9 cellular contexts compared by ENCODE assay signal in the genomic region with DNA sequence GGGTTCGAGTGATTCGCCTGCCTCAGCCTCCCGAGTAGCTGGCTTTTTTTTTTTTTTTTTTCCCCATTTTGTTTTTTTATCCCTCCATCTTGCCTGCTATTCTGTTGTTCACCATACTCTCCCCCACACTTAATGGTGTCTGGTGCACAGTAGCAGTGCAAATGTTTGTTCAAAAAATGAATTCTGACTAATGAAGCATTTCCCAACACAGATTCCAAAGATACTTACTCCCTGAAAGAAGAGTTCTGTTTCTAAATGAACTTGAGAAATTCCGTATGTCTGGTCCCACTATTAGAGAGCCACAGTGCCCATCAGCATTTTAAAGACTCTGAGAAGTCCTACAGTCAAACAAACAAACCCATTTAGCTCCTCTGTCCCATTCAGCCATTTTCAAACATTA. TPM values are rescaled to one million over a fixed set of nuclear protein-coding genes. Genes with fewer than 3 reads are reported as not detected.
DNase-seq lines count a peak whose midpoint lies in the region; ATAC-seq and TF ChIP-seq lines count a peak whose summit lies in the region.
"Had no signal": no experiment of that assay in that cellular context is flagged by ENCODE, and none has a peak within 500 bp of the region (broad histone marks: within the 10 kb centered on the region; RNA-seq: fewer than 3 reads in every experiment).

No MANE protein-coding gene starts in this region.

- H3K9me2 ChIP-seq in Loucy (replicated peaks; ENCODE audit: low read depth, low read length): no peaks in the 10 kb centered on the region

- TF ChIP-seq CTCF in CD4-positive, alpha-beta T cell (IDR thresholded peaks at IDR 0.05): no peak
- no peak for TF ChIP-seq CTCF in Loucy (conservative IDR thresholded peaks at IDR 0.05; ENCODE audit: low read length)
- TF ChIP-seq CTCF in chondrocyte (IDR thresholded peaks at IDR 0.05): no peak

- no peak for DNase-seq in CD4-positive, alpha-beta T cell
- DNase-seq in chondrocyte (ENCODE audit: low spot score) (no peak), NCI-H2196 (lab: John Stamatoyannopoulos, UW; ENCODE audit: unreplicated experiment) (no peak), NCI-H1694 treated with DMSO at 0.1 percent for 48 hours (lab: John Stamatoyannopoulos, UW) (no peak), NCI-H69 (lab: John Stamatoyannopoulos, UW) (no peak)
- no peak for DNase-seq in naive thymus-derived CD8-positive, alpha-beta T cell
- no peak for DNase-seq in stimulated activated naive CD4-positive, alpha-beta T cell (lab: John Stamatoyannopoulos, UW)

- no peak overlapping the region for H2AFZ ChIP-seq in Loucy (ENCODE audit: low read length)

- no peak for ATAC-seq in CD4-positive, alpha-beta T cell (ENCODE audit: poor library complexity)
- peak in 1 of 2 donors; percentile 20 for ATAC-seq in naive thymus-derived CD8-positive, alpha-beta T cell
- ATAC-seq: HCT116 had no signal

- CTCF ChIA-PET in CD4-positive, alpha-beta T cell (lab: Charles Lee): interaction anchor here (0.8 to 2.8 kb wide), 3 partner anchors 10 to 76 kb away, joined by 4 to 12 read pairs (median 5); partner anchors contain the start of gene EDEM1

- peak overlapping the region; percentile 87 for H3K27ac Mint-ChIP-seq in CD4-positive, alpha-beta T cell
- H3K27ac Mint-ChIP-seq in chondrocyte (ENCODE audit: unreplicated experiment): peak overlapping the region; percentile 86
- peak overlapping the region; percentile 89 to 99 (median 95) for H3K27ac Mint-ChIP-seq in naive thymus-derived CD8-positive, alpha-beta T cell

- H3F3A ChIP-seq in Loucy (ENCODE audit: low read depth): 0 out of 2 replicates have a peak, but pooled peaks cover 8% of the 10 kb centered on the region

- H3K27ac ChIP-seq in CD4-positive, alpha-beta T cell (ENCODE audit: low read depth, low read length): peak overlapping the region; percentile 48

- peak overlapping the region; percentile 44 for H3K9ac ChIP-seq in Loucy (ENCODE audit: low read depth, low read length, poor library complexity, severe bottlenecking)

- H3K4me1 ChIP-seq in Loucy (ENCODE audit: insufficient read depth, low read length, poor library complexity, severe bottlenecking): peaks cover 68% of the 10 kb centered on the region

- H3K36me3 Mint-ChIP-seq in CD4-positive, alpha-beta T cell (ENCODE audit: low read depth): peaks cover 90% of the 10 kb centered on the region
- peaks cover 9% of the 10 kb centered on the region for H3K36me3 Mint-ChIP-seq in chondrocyte (ENCODE audit: low read depth)
- peaks cover 7 to 61% (median 25%) of the 10 kb centered on the region in 3 donors for H3K36me3 Mint-ChIP-seq in naive thymus-derived CD8-positive, alpha-beta T cell

- no peaks in the 10 kb centered on the region for H3K27me3 ChIP-seq in CD4-positive, alpha-beta T cell (ENCODE audit: control insufficient read depth, insufficient read depth, low read length)
- H3K27me3 ChIP-seq in Loucy (ENCODE audit: insufficient read depth, low read length, poor library complexity, severe bottlenecking): no peaks in the 10 kb centered on the region

- H4K20me1 ChIP-seq in Loucy (ENCODE audit: insufficient read depth, low read length, poor library complexity, severe bottlenecking): peaks cover 39% of the 10 kb centered on the region

- no peaks in the 10 kb centered on the region for H3K9me3 ChIP-seq in CD4-positive, alpha-beta T cell (ENCODE audit: control insufficient read depth, low read length)
- no peaks in the 10 kb centered on the region for H3K9me3 ChIP-seq in Loucy (ENCODE audit: insufficient read depth, low read depth, low read length)

- peaks cover 40% of the 10 kb centered on the region for H3K36me3 ChIP-seq in Loucy (ENCODE audit: insufficient read depth, low read length)

- peak overlapping the region; percentile 36 for H3K4me3 ChIP-seq in Loucy (ENCODE audit: low read length, poor library complexity, severe bottlenecking)

- peak overlapping the region; percentile 57 for H3K4me2 ChIP-seq in Loucy (ENCODE audit: low read depth, low read length, poor library complexity, severe bottlenecking)

- H3K9me3 Mint-ChIP-seq in CD4-positive, alpha-beta T cell: peaks cover 4% of the 10 kb centered on the region
- H3K9me3 Mint-ChIP-seq in chondrocyte (ENCODE audit: low read depth): no peaks in the 10 kb centered on the region
- peaks cover 0 to 9% (median 0%) of the 10 kb centered on the region in 9 donors for H3K9me3 Mint-ChIP-seq in naive thymus-derived CD8-positive, alpha-beta T cell

- peak overlapping the region; percentile 68 for H3K4me3 Mint-ChIP-seq in CD4-positive, alpha-beta T cell
- no peak overlapping the region for H3K4me3 Mint-ChIP-seq in chondrocyte (ENCODE audit: unreplicated experiment)
- peak overlapping the region; percentile 59 to 88 (median 82) for H3K4me3 Mint-ChIP-seq in naive thymus-derived CD8-positive, alpha-beta T cell

- intact Hi-C loops in CD4-positive, alpha-beta T cell (cut with DNase I, micrococcal nuclease): loop anchor here (1.0 to 10.0 kb wide), 3 partner anchors 10 to 362 kb away; partner anchors contain the start of gene EDEM1 (in 1 of the 2)

- H3K27me3 Mint-ChIP-seq in CD4-positive, alpha-beta T cell: no peaks in the 10 kb centered on the region
- H3K27me3 Mint-ChIP-seq in chondrocyte (ENCODE audit: low read depth): no peaks in the 10 kb centered on the region
- no peaks in the 10 kb centered on the region for H3K27me3 Mint-ChIP-seq in naive thymus-derived CD8-positive, alpha-beta T cell

- POLR2A ChIA-PET in CD4-positive, alpha-beta T cell (lab: Charles Lee): interaction anchor here (0.6 to 5.3 kb wide), 14 partner anchors 10 to 703 kb away, joined by 3 to 185 read pairs (median 4); partner anchors contain the start of genes ARL8B and EDEM1
- POLR2A ChIA-PET in naive thymus-derived CD8-positive, alpha-beta T cell (lab: Charles Lee): interaction anchor here (0.7 to 4.6 kb wide), 8 partner anchors 10 to 1399 kb away, joined by 3 to 116 read pairs (median 4); partner anchors contain the start of genes EDEM1 and ITPR1

- peaks cover 77% of the 10 kb centered on the region for H3K79me2 ChIP-seq in Loucy (ENCODE audit: insufficient read depth, low read length)

- H3K4me1 Mint-ChIP-seq in CD4-positive, alpha-beta T cell (ENCODE audit: low read depth): peaks cover 83% of the 10 kb centered on the region
- peaks cover 76% of the 10 kb centered on the region for H3K4me1 Mint-ChIP-seq in chondrocyte (ENCODE audit: low read depth)
- peaks cover 49 to 89% (median 78%) of the 10 kb centered on the region in 4 donors for H3K4me1 Mint-ChIP-seq in naive thymus-derived CD8-positive, alpha-beta T cell

RNA-seq across cellular contexts. Expression of gene EDEM1, which starts 9.5 kb away (rescaled TPM):
- total RNA-seq in CD4-positive, alpha-beta T cell: 100 to 1,000 TPM; 106 to 114 TPM
- 39.0 to 51.2 TPM (median 49.1 TPM) in 3 replicates for total RNA-seq in chondrocyte
- 100 to 1,000 TPM; 108 to 109 TPM for total RNA-seq in naive thymus-derived CD8-positive, alpha-beta T cell
- 10 to 100 TPM; 25.5 to 31.0 (median 26.0) TPM for polyA plus RNA-seq in naive thymus-derived CD8-positive, alpha-beta T cell
